Comparison of ENCODE assay signal across 8 cellular contexts in genomic region chr7:129613016-129613337, GRCh38. TPM values are rescaled to one million over a fixed set of nuclear protein-coding genes. Genes with fewer than 3 reads are reported as not detected.
DNase-seq lines count a peak whose midpoint lies in the region; ATAC-seq and TF ChIP-seq lines count a peak whose summit lies in the region.

No MANE protein-coding gene starts in this region.

- peak overlapping the region; percentile 94 for H3K27ac Mint-ChIP-seq in stimulated activated naive CD8-positive, alpha-beta T cell treated with anti-CD3 and anti-CD28 coated beads, Interleukin-15, Interleukin-2, amounts not matched to agents 100 ng/mL and 50 ng/mL, for 24 hours
- H3K27ac Mint-ChIP-seq in MCF 10A (ENCODE audit: low read depth, unreplicated experiment): peak overlapping the region; percentile 88

- H3K27me3 ChIP-seq in mononuclear cell (ENCODE audit: insufficient read depth, low read length): no peaks in the 10 kb centered on the region

- H3K4me3 Mint-ChIP-seq in stimulated activated naive CD8-positive, alpha-beta T cell treated with anti-CD3 and anti-CD28 coated beads, Interleukin-15, Interleukin-2, amounts not matched to agents 100 ng/mL and 50 ng/mL, for 24 hours: peak overlapping the region; percentile 94
- peak overlapping the region; percentile 91 for H3K4me3 Mint-ChIP-seq in MCF 10A (ENCODE audit: unreplicated experiment)

- H3K9me3 Mint-ChIP-seq in stimulated activated naive CD8-positive, alpha-beta T cell treated with anti-CD3 and anti-CD28 coated beads, Interleukin-15, Interleukin-2, amounts not matched to agents 100 ng/mL and 50 ng/mL, for 24 hours: no peaks in the 10 kb centered on the region
- no peaks in the 10 kb centered on the region for H3K9me3 Mint-ChIP-seq in MCF 10A (ENCODE audit: unreplicated experiment)

- H3K9me3 ChIP-seq in mononuclear cell (ENCODE audit: low read depth, low read length): no peaks in the 10 kb centered on the region

- POLR2A ChIA-PET in MCF 10A (lab: Yijun Ruan, JAX): interaction anchor here (0.6 to 3.0 kb wide), 13 partner anchors 11 to 399 kb away, joined by 3 to 18 read pairs (median 3); no protein-coding TSS in a partner anchor

- no peak for TF ChIP-seq CTCF in MCF 10A (IDR thresholded peaks at IDR 0.05; ENCODE audit: unreplicated experiment)

- no peak for ATAC-seq in stimulated activated naive CD8-positive, alpha-beta T cell treated with anti-CD3 and anti-CD28 coated beads, Interleukin-15, Interleukin-2, amounts not matched to agents 100 U/mL and 50 U/mL, for 24 hours
- no peak for ATAC-seq in sciatic nerve

- CTCF ChIA-PET in MCF 10A (lab: Yijun Ruan, JAX): interaction anchor here (0.6 to 3.8 kb wide), 18 partner anchors 9 to 1140 kb away, joined by 3 to 34 read pairs (median 4); no protein-coding TSS in a partner anchor

- H3K36me3 Mint-ChIP-seq in stimulated activated naive CD8-positive, alpha-beta T cell treated with anti-CD3 and anti-CD28 coated beads, Interleukin-15, Interleukin-2, amounts not matched to agents 100 ng/mL and 50 ng/mL, for 24 hours (ENCODE audit: low read depth): peaks cover 28% of the 10 kb centered on the region
- H3K36me3 Mint-ChIP-seq in MCF 10A (ENCODE audit: insufficient read depth, unreplicated experiment): peaks cover 11% of the 10 kb centered on the region

- peaks cover 75% of the 10 kb centered on the region for H3K4me1 ChIP-seq in mononuclear cell (ENCODE audit: insufficient read depth, low read length)

- DNase-seq in stimulated activated naive CD8-positive, alpha-beta T cell treated with anti-CD3 and anti-CD28 coated beads, Interleukin-15, Interleukin-2, amounts not matched to agents 100 U/mL and 50 U/mL, for 24 hours: no peak
- DNase-seq in MCF 10A (ENCODE audit: unreplicated experiment) (no peak), NCI-H1048 (lab: John Stamatoyannopoulos, UW) (no peak), sciatic nerve (ENCODE audit: low spot score) (no peak), NCI-H524 (lab: John Stamatoyannopoulos, UW) (no peak)
- no peak for DNase-seq in effector CD4-positive, alpha-beta T cell

- intact Hi-C loops in MCF 10A (cut with micrococcal nuclease) (loop anchor here (5.0 kb wide), 2 partner anchors 121 to 399 kb away; no protein-coding TSS in a partner anchor), sciatic nerve (cut with DNase I) (no loop called here)

- no peaks in the 10 kb centered on the region for H3K27me3 Mint-ChIP-seq in stimulated activated naive CD8-positive, alpha-beta T cell treated with anti-CD3 and anti-CD28 coated beads, Interleukin-15, Interleukin-2, amounts not matched to agents 100 ng/mL and 50 ng/mL, for 24 hours
- no peaks in the 10 kb centered on the region for H3K27me3 Mint-ChIP-seq in MCF 10A (ENCODE audit: insufficient read depth, unreplicated experiment)

- peak overlapping the region; percentile 96 for H3K4me3 ChIP-seq in mononuclear cell (ENCODE audit: low read length)

- H3K4me1 Mint-ChIP-seq in stimulated activated naive CD8-positive, alpha-beta T cell treated with anti-CD3 and anti-CD28 coated beads, Interleukin-15, Interleukin-2, amounts not matched to agents 100 ng/mL and 50 ng/mL, for 24 hours (ENCODE audit: low read depth): peaks cover 81% of the 10 kb centered on the region
- peaks cover 18% of the 10 kb centered on the region for H3K4me1 Mint-ChIP-seq in MCF 10A (ENCODE audit: insufficient read depth, unreplicated experiment)

- TSS peak; percentile 54 for BruUV-seq in MCF 10A (replicated peaks; lab: Mats Ljungman, UMichigan)

RNA-seq across cellular contexts. Expression of gene NRF1, which starts 1.5 kb away (rescaled TPM):
- total RNA-seq in MCF 10A (2022) (18.4 and 21.4 TPM in 2 replicates), mononuclear cell (34.5 TPM), sciatic nerve (29.2 TPM)
